Comparison of ENCODE assay signal across 15 cellular contexts in the genomic region with DNA sequence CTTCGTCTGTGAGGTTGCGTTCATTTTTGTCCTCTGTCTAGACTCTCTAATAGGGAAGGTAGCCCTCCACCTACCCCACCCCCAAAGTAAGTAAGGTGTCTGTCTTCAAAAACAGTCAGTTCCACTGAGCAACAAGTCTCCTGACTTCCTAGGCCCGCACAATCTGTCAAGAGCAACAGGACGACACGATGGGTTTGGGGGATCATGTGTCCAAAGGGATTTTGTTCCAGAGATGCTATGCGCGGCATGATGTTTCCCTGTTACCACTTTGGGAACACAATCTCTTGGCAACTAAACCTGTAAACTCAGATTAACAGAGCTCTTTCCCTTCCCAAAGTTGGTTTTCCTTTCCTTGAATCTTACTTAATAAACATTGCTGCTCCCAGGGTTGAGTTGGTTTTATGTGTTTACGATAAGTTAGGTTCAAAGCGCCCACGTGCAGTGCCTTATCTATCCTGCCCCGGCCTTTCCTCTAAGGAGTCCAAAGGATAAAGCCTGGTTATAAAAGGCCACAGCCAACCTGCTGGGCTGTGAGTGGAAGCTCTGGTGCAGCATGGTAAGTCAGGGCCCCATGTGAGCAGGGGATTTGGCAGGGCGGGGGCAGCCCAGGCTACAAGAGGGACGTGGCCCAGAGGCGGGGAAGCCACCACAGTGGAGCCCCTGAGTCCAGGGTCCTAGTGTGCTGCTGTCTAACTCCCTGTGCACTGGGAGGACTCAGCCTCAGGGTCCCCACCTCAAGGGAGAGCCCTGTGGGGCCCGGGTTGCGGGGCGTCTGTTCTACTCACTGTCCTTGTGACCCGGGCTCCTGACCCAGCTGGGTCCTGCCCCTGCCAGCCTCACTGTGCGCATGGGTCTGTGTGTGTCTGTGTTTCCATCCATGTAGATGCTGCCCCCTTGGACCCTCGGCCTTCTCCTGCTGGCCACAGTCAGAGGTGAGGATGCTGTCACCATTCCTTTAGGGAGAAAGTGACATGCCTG. TPM values are rescaled to one million over a fixed set of nuclear protein-coding genes. Genes with fewer than 3 reads are reported as not detected.
DNase-seq lines count a peak whose midpoint lies in the region; ATAC-seq and TF ChIP-seq lines count a peak whose summit lies in the region.
"Had no signal": no experiment of that assay in that cellular context is flagged by ENCODE, and none has a peak within 500 bp of the region (broad histone marks: within the 10 kb centered on the region; RNA-seq: fewer than 3 reads in every experiment).

PNLIPRP2 (plus strand) TSS at position 531 of the 978 bp plus-strand sequence.

- H3K27ac ChIP-seq in HEK293 (ENCODE audit: extremely low read depth, low read depth, low read length), result no peak within 1 kb of the TSS
- H3K27ac ChIP-seq in Peyer's patch, result peak within 1 kb of the TSS in 3 of 4 donors; percentile 55 to 88 (median 79)
- peak within 1 kb of the TSS; percentile 75 to 84 (median 78) for H3K27ac ChIP-seq in transverse colon

- H3K4me1 ChIP-seq in HEK293 (ENCODE audit: control insufficient read depth, insufficient read depth, low read length) (no peaks in the 10 kb centered on the region), Peyer's patch (no peaks in the 10 kb centered on the region), transverse colon (peaks cover 0 to 16% (median 13%) of the 10 kb centered on the region in 4 donors)

- POLR2A ChIA-PET in HEK293 (lab: Yijun Ruan, JAX), result interaction anchor here (1.0 kb wide), 1 partner anchor 12 kb away, joined by 3 read pairs; no protein-coding TSS in a partner anchor

- WGBS in transverse colon (ENCODE audit: low coverage in 1 of 2), 2 donors, result 32 to 56% methylated on average over 8 to 20 of the region's 20 CpGs

- DNase-seq in Peyer's patch, result peak in 2 of 3 donors; percentile 80 to 85
- DNase-seq in left kidney (ENCODE audit: low read depth, low spot score), result peak; percentile 46
- peak; percentile 79 for DNase-seq in transverse colon
- no peak for DNase-seq in stimulated activated CD4-positive, alpha-beta T cell treated with anti-CD3 and anti-CD28 coated beads, Interleukin-4, amount 100 ng/mL, for 4 hours
- no peak for DNase-seq in NCI-H1417 (lab: John Stamatoyannopoulos, UW)
- DNase-seq: ACHN; CD4-positive, CD25-positive, alpha-beta regulatory T cell; DMS79 treated with DMSO at 0.1 percent for 48 hours; KG1; NCI-H1048; NCI-H2227 treated with DMSO at 0.1 percent for 48 hours; NCI-H524 treated with DMSO at 0.1 percent for 48 hours had no signal

- no peak for ATAC-seq in HG02798 (IDR thresholded peaks at IDR 0.05; ENCODE audit: poor library complexity, unreplicated experiment)

- in situ Hi-C loops in transverse colon (cut with MboI; ENCODE audit: low pct_ligation_motif_present in 1 of 4, low pct_unique_long_range_greater_than_20kb in 1 of 4, low sequenced_read_pairs in 3 of 4), result no loop called here

- CTCF ChIA-PET in HEK293 (lab: Yijun Ruan, JAX), result interaction anchor here (0.6 kb wide), 1 partner anchor 745 kb away, joined by 3 read pairs; no protein-coding TSS in a partner anchor

- H3K27me3 ChIP-seq in Peyer's patch (no peaks in the 10 kb centered on the region), transverse colon (no peaks in the 10 kb centered on the region)

- TF ChIP-seq CTCF in HEK293 (tag by site-specific recombination; IDR thresholded peaks at IDR 0.05) (no peak), Peyer's patch (IDR thresholded peaks at IDR 0.05) (peak in 2 of 6 experiments; percentile 6 to 18), transverse colon (IDR thresholded peaks at IDR 0.05) (no peak)

- no peaks in the 10 kb centered on the region for H3K9me3 ChIP-seq in HEK293 (ENCODE audit: control insufficient read depth, insufficient read depth, low read depth, low read length)
- H3K9me3 ChIP-seq in Peyer's patch, result no peaks in the 10 kb centered on the region
- H3K9me3 ChIP-seq in transverse colon, result no peaks in the 10 kb centered on the region

- TF ChIP-seq POLR2A in Peyer's patch (IDR thresholded peaks at IDR 0.05) (peak; percentile 82 to 90), transverse colon (IDR thresholded peaks at IDR 0.05) (no peak)

- H3K36me3 ChIP-seq in HEK293 (ENCODE audit: control insufficient read depth in 2 of 2, insufficient read depth in 1 of 2, low read length in 2 of 2) (no peaks in the 10 kb centered on the region), Peyer's patch (no peaks in the 10 kb centered on the region), transverse colon (no peaks in the 10 kb centered on the region)

- H3K4me3 ChIP-seq in HEK293 (ENCODE audit: low read depth, low read length) (no peak within 1 kb of the TSS), Peyer's patch (peak within 1 kb of the TSS in 2 of 4 donors; percentile 49 to 55), transverse colon (no peak within 1 kb of the TSS)

- no peak for TF ChIP-seq EP300 in transverse colon (IDR thresholded peaks at IDR 0.05; ENCODE audit: low read depth)

- intact Hi-C loops in transverse colon (cut with DNase I; ENCODE audit: low total_unique reads), result no loop called here

TF ChIP-seq in HEK293, 187 proteins besides CTCF, POLR2A, EP300 and RAD21:
- no peak for TF ChIP-seq ZNF530 (tag by site-specific recombination; IDR thresholded peaks at IDR 0.05; ENCODE audit: low read depth)
- TF ChIP-seq ZNF112 (tag by site-specific recombination; IDR thresholded peaks at IDR 0.05), result no peak
- no peak for TF ChIP-seq ZNF580 (tag by site-specific recombination; IDR thresholded peaks at IDR 0.05)
- peak; percentile 25; the same call in 1 of the 2 replicates for TF ChIP-seq TCF7L2 (IDR thresholded peaks at IDR 0.05; ENCODE audit: borderline replicate concordance, low read depth, low read length)
- TF ChIP-seq SCRT2 (tag by site-specific recombination; IDR thresholded peaks at IDR 0.05), result peak; percentile 41; the same call in 1 of the 2 replicates
- TF ChIP-seq EGR2 (tag by site-specific recombination; IDR thresholded peaks at IDR 0.05; ENCODE audit: low read depth), result peak; percentile 39; the same call in 1 of the 2 replicates
- TF ChIP-seq ZNF664 (tag by site-specific recombination; IDR thresholded peaks at IDR 0.05), result no peak
- peak; percentile 54; the same call in 1 of the 2 replicates for TF ChIP-seq ZFHX2 (tag by site-specific recombination; conservative IDR thresholded peaks at IDR 0.05)
- TF ChIP-seq ZIC2 (tag by site-specific recombination; IDR thresholded peaks at IDR 0.05), result peak; percentile 99
TF ChIP-seq in HEK293: peak in this region for 5.

RNA-seq across cellular contexts. Expression of gene PNLIPRP2, which starts in this region (rescaled TPM):
- total RNA-seq in Peyer's patch (100 to 1,000 TPM in 2 of 4 donors, 10 to 100 TPM in 1, 1 to 10 TPM in 1; 9.9 to 161 (median 76.5) TPM), transverse colon (1 to 10 TPM in 1 of 4 donors, under 1 TPM in 1, not detected in 2; 0.32 to 4.2 TPM)
- total RNA-seq: CD4-positive, CD25-positive, alpha-beta regulatory T cell; M059J had no signal

Comparison
In these comparisons a context has a peak if more than half of its experiments do, and no peak if none do; other contexts are left out.
1. DNase-seq: peak in Peyer's patch (2 of 3), left kidney (single experiment) and transverse colon (single experiment); none in stimulated activated CD4-positive, alpha-beta T cell treated with anti-CD3 and anti-CD28 coated beads, Interleukin-4, amount 100 ng/mL, for 4 hours (0 of 2) and NCI-H1417 (0 of 3).